In the genomic region with DNA sequence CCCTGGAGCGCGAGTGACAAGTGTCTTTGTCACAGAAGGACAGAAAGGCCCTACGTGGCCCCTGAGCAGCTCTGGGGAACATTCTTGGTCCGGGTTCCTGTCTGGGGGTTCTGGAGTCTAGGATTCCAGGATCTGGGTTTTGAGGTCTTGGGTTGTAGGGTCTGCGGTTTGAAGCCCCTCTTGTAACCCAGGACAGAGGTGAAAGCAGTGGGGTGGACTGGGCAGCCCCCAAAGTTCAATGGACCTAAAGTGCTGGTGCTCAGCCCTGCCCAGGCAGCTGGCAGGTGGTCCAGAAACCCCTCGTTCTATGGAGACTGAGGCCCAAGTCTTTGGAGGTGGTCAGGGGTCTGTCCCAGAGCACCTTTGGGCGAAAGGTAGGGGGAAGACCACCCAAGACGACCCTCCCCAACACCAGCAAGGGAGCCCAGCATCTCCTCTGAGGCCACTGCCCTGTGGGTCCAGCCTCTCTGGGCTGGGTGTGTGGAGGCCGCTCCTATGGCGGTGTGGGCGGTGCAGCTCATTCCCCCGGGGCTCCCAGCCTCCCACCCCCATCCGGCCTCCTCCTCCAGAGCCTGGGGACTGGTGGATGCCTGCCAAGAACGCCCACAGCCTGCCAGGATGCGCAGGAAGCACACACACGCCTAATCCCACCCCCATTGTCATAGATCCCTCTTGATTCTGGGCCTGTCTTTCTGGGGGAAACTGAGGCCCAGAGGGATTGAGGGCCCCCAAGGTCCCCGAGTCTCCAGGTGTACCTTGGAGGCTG, we compare ENCODE assay signal across 1 cellular context.
A peak's percentile ranks its signal among the peaks of the same experiment; 100 is the strongest.
TF ChIP-seq lines count a peak whose summit lies in the region.

No MANE protein-coding gene starts in this region.

TF ChIP-seq in HepG2, 621 proteins besides CTCF, POLR2A, EP300 and RAD21 (continues in another document):
- TF ChIP-seq ZNF724P (CRISPR knock-in tag; IDR thresholded peaks at IDR 0.05; ENCODE audit: borderline replicate concordance) = peak; percentile 27; the same call in 1 of the 2 replicates
- 0 out of 2 replicates have a peak, but pooled peaks have one; percentile 8 for TF ChIP-seq SAP130 (CRISPR knock-in tag; IDR thresholded peaks at IDR 0.05; ENCODE audit: low read depth)
- TF ChIP-seq SP2 (CRISPR knock-in tag; IDR thresholded peaks at IDR 0.05) = 0 out of 2 replicates have a peak, but pooled peaks have one; percentile 19
- 0 out of 2 replicates have a peak, but pooled peaks have one; percentile 77 for TF ChIP-seq ZNF747 (CRISPR knock-in tag; IDR thresholded peaks at IDR 0.05; ENCODE audit: borderline replicate concordance)
- no peak for TF ChIP-seq MAF1 (CRISPR knock-in tag; IDR thresholded peaks at IDR 0.05; ENCODE audit: borderline replicate concordance)
- 0 out of 2 replicates have a peak, but pooled peaks have one; percentile 46 for TF ChIP-seq NCOA1 (CRISPR knock-in tag; IDR thresholded peaks at IDR 0.05)
- TF ChIP-seq, protein P1, sequence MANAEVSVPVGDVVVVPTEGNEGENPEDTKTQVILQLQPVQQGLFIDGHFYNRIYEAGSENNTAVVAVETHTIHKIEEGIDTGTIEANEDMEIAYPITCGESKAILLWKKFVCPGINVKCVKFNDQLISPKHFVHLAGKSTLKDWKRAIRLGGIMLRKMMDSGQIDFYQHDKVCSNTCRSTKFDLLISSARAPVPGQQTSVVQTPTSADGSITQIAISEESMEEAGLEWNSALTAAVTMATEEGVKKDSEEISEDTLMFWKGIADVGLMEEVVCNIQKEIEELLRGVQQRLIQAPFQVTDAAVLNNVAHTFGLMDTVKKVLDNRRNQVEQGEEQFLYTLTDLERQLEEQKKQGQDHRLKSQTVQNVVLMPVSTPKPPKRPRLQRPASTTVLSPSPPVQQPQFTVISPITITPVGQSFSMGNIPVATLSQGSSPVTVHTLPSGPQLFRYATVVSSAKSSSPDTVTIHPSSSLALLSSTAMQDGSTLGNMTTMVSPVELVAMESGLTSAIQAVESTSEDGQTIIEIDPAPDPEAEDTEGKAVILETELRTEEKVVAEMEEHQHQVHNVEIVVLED (CRISPR knock-in tag; IDR thresholded peaks at IDR 0.05; ENCODE audit: borderline replicate concordance) = peak; percentile 54; the same call in 1 of the 2 replicates
- no peak for TF ChIP-seq ZNF564 (CRISPR knock-in tag; IDR thresholded peaks at IDR 0.05)
- TF ChIP-seq, protein P2, sequence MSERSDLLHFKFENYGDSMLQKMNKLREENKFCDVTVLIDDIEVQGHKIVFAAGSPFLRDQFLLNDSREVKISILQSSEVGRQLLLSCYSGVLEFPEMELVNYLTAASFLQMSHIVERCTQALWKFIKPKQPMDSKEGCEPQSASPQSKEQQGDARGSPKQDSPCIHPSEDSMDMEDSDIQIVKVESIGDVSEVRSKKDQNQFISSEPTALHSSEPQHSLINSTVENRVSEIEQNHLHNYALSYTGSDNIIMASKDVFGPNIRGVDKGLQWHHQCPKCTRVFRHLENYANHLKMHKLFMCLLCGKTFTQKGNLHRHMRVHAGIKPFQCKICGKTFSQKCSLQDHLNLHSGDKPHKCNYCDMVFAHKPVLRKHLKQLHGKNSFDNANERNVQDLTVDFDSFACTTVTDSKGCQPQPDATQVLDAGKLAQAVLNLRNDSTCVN (CRISPR knock-in tag; IDR thresholded peaks at IDR 0.05; ENCODE audit: borderline replicate concordance) = 0 out of 2 replicates have a peak, but pooled peaks have one; percentile 8
- TF ChIP-seq, protein P3, sequence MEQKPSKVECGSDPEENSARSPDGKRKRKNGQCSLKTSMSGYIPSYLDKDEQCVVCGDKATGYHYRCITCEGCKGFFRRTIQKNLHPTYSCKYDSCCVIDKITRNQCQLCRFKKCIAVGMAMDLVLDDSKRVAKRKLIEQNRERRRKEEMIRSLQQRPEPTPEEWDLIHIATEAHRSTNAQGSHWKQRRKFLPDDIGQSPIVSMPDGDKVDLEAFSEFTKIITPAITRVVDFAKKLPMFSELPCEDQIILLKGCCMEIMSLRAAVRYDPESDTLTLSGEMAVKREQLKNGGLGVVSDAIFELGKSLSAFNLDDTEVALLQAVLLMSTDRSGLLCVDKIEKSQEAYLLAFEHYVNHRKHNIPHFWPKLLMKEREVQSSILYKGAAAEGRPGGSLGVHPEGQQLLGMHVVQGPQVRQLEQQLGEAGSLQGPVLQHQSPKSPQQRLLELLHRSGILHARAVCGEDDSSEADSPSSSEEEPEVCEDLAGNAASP (CRISPR knock-in tag; IDR thresholded peaks at IDR 0.05; ENCODE audit: borderline replicate concordance) = no peak
- peak; percentile 60; the same call in 1 of the 2 replicates for TF ChIP-seq ZNF790 (CRISPR knock-in tag; IDR thresholded peaks at IDR 0.05; ENCODE audit: borderline replicate concordance)
- no peak for TF ChIP-seq ZNF720 (CRISPR knock-in tag; IDR thresholded peaks at IDR 0.05)
- peak; percentile 35; the same call in 1 of the 2 replicates for TF ChIP-seq TMF1 (CRISPR knock-in tag; IDR thresholded peaks at IDR 0.05; ENCODE audit: low read depth)
- TF ChIP-seq SKI (IDR thresholded peaks at IDR 0.05; ENCODE audit: partially characterized antibody) = no peak
- no peak for TF ChIP-seq NPAS2 (CRISPR knock-in tag; IDR thresholded peaks at IDR 0.05; ENCODE audit: borderline replicate concordance)
- TF ChIP-seq ZNF331 (CRISPR knock-in tag; IDR thresholded peaks at IDR 0.05) = 0 out of 2 replicates have a peak, but pooled peaks have one; percentile 42
- peak; percentile 71; the same call in 1 of the 2 replicates for TF ChIP-seq NAIF1 (CRISPR knock-in tag; IDR thresholded peaks at IDR 0.05; ENCODE audit: borderline replicate concordance)
- TF ChIP-seq RBM22 (optimal IDR thresholded peaks at IDR 0.05; ENCODE audit: low read length) = peak; percentile 19
- TF ChIP-seq NR2F6 (IDR thresholded peaks at IDR 0.05) = no peak
- peak; percentile 26; the same call in 1 of the 2 replicates for TF ChIP-seq NR2F6 (CRISPR knock-in tag; IDR thresholded peaks at IDR 0.05)
- TF ChIP-seq, protein P4, sequence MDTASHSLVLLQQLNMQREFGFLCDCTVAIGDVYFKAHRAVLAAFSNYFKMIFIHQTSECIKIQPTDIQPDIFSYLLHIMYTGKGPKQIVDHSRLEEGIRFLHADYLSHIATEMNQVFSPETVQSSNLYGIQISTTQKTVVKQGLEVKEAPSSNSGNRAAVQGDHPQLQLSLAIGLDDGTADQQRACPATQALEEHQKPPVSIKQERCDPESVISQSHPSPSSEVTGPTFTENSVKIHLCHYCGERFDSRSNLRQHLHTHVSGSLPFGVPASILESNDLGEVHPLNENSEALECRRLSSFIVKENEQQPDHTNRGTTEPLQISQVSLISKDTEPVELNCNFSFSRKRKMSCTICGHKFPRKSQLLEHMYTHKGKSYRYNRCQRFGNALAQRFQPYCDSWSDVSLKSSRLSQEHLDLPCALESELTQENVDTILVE (CRISPR knock-in tag; IDR thresholded peaks at IDR 0.05) = no peak
- TF ChIP-seq ZBTB3 (CRISPR knock-in tag; IDR thresholded peaks at IDR 0.05; ENCODE audit: borderline replicate concordance, low read depth) = 0 out of 2 replicates have a peak, but pooled peaks have one; percentile 72
- no peak for TF ChIP-seq SNAI1 (CRISPR knock-in tag; IDR thresholded peaks at IDR 0.05; ENCODE audit: borderline replicate concordance)
- TF ChIP-seq ZNF546 (CRISPR knock-in tag; conservative IDR thresholded peaks at IDR 0.05) = 0 out of 2 replicates have a peak, but pooled peaks have one; percentile 7
- TF ChIP-seq EED (CRISPR knock-in tag; IDR thresholded peaks at IDR 0.05) = 0 out of 2 replicates have a peak, but pooled peaks have one; percentile 62
- TF ChIP-seq ZMYM3 (CRISPR knock-in tag; IDR thresholded peaks at IDR 0.05) = 0 out of 2 replicates have a peak, but pooled peaks have one; percentile 31
- TF ChIP-seq, protein P5, sequence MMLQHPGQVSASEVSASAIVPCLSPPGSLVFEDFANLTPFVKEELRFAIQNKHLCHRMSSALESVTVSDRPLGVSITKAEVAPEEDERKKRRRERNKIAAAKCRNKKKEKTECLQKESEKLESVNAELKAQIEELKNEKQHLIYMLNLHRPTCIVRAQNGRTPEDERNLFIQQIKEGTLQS (CRISPR knock-in tag; IDR thresholded peaks at IDR 0.05) = no peak
- TF ChIP-seq GLI4 (CRISPR knock-in tag; IDR thresholded peaks at IDR 0.05; ENCODE audit: borderline replicate concordance) = 0 out of 2 replicates have a peak, but pooled peaks have one; percentile 14
- TF ChIP-seq PITX1 (CRISPR knock-in tag; IDR thresholded peaks at IDR 0.05) = peak; percentile 83
- 0 out of 2 replicates have a peak, but pooled peaks have one; percentile 2 for TF ChIP-seq ZNF788 (CRISPR knock-in tag; IDR thresholded peaks at IDR 0.05; ENCODE audit: borderline replicate concordance)
- TF ChIP-seq TARDBP (CRISPR knock-in tag; IDR thresholded peaks at IDR 0.05) = 0 out of 2 replicates have a peak, but pooled peaks have one; percentile 13
- no peak for TF ChIP-seq CAMTA2 (CRISPR knock-in tag; IDR thresholded peaks at IDR 0.05; ENCODE audit: borderline replicate concordance)
- TF ChIP-seq, protein P6, sequence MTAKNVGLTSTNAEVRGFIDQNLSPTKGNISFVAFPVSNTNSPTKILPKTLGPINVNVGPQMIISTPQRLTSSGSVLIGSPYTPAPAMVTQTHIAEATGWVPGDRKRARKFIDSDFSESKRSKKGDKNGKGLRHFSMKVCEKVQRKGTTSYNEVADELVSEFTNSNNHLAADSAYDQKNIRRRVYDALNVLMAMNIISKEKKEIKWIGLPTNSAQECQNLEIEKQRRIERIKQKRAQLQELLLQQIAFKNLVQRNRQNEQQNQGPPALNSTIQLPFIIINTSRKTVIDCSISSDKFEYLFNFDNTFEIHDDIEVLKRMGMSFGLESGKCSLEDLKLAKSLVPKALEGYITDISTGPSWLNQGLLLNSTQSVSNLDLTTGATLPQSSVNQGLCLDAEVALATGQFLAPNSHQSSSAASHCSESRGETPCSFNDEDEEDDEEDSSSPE (CRISPR knock-in tag; IDR thresholded peaks at IDR 0.05) = no peak
- 0 out of 2 replicates have a peak, but pooled peaks have one; percentile 25 for TF ChIP-seq ZNF274 (CRISPR knock-in tag; IDR thresholded peaks at IDR 0.05)
- TF ChIP-seq ZNF780A (CRISPR knock-in tag; IDR thresholded peaks at IDR 0.05) = peak; percentile 98
- no peak for TF ChIP-seq NONO (IDR thresholded peaks at IDR 0.05)
- TF ChIP-seq NONO (CRISPR knock-in tag; conservative IDR thresholded peaks at IDR 0.05) = no peak
- 0 out of 2 replicates have a peak, but pooled peaks have one; percentile 57 for TF ChIP-seq ZSCAN31 (CRISPR knock-in tag; IDR thresholded peaks at IDR 0.05; ENCODE audit: low read depth)
- no peak for TF ChIP-seq ZFP41 (CRISPR knock-in tag; IDR thresholded peaks at IDR 0.05; ENCODE audit: borderline replicate concordance)
- TF ChIP-seq, protein P7, sequence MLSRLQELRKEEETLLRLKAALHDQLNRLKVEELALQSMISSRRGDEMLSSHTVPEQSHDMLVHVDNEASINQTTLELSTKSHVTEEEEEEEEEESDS (CRISPR knock-in tag; IDR thresholded peaks at IDR 0.05; ENCODE audit: borderline replicate concordance) = 0 out of 2 replicates have a peak, but pooled peaks have one; percentile 23
- TF ChIP-seq HNRNPUL1 (IDR thresholded peaks at IDR 0.05; ENCODE audit: low read depth, low read length) = no peak
- peak; percentile 4; the same call in 1 of the 2 replicates for TF ChIP-seq CBX5 (CRISPR knock-in tag; IDR thresholded peaks at IDR 0.05; ENCODE audit: borderline replicate concordance)
- TF ChIP-seq SALL2 (CRISPR knock-in tag; IDR thresholded peaks at IDR 0.05) = no peak
- TF ChIP-seq ATF1 (CRISPR knock-in tag; IDR thresholded peaks at IDR 0.05) = no peak
- peak; percentile 69; the same call in 1 of the 2 replicates for TF ChIP-seq ZNF768 (CRISPR knock-in tag; IDR thresholded peaks at IDR 0.05)
- TF ChIP-seq, protein P8, sequence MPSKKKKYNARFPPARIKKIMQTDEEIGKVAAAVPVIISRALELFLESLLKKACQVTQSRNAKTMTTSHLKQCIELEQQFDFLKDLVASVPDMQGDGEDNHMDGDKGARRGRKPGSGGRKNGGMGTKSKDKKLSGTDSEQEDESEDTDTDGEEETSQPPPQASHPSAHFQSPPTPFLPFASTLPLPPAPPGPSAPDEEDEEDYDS (CRISPR knock-in tag; IDR thresholded peaks at IDR 0.05) = 0 out of 2 replicates have a peak, but pooled peaks have one; percentile 43
- TF ChIP-seq ZNF891 (CRISPR knock-in tag; IDR thresholded peaks at IDR 0.05) = no peak
- peak; percentile 62 for TF ChIP-seq ETV5 (CRISPR knock-in tag; IDR thresholded peaks at IDR 0.05; ENCODE audit: borderline replicate concordance)
- TF ChIP-seq RXRB (CRISPR knock-in tag; IDR thresholded peaks at IDR 0.05; ENCODE audit: borderline replicate concordance) = no peak
- TF ChIP-seq ZNF33B (CRISPR knock-in tag; IDR thresholded peaks at IDR 0.05) = 0 out of 2 replicates have a peak, but pooled peaks have one; percentile 15
